In the genomic region with DNA sequence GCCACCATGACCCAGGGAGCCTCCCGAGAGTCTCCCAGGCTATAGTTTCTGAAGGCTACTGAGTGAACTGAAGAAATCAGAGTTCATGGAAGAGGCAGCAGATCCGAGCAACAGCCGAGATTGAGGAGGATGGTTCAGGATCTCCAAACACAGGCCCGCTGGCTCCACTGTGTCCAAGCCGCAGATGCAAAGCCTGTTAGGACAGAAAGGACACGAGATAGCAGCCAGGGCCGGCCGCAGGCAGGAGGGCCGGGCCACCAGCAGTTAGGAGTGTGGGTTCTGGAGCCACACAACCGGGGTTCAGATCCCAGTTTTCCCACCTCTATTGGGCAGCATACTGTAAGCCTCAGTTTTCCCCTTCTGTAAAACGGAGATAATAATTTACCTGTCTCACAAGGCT, we compare ENCODE assay signal across 10 cellular contexts. TPM values are rescaled to one million over a fixed set of nuclear protein-coding genes. Genes with fewer than 3 reads are reported as not detected.
DNase-seq lines count a peak whose midpoint lies in the region; ATAC-seq and TF ChIP-seq lines count a peak whose summit lies in the region.
"Had no signal": no experiment of that assay in that cellular context is flagged by ENCODE, and none has a peak within 500 bp of the region (broad histone marks: within the 10 kb centered on the region; RNA-seq: fewer than 3 reads in every experiment).

No MANE protein-coding gene starts in this region.

- WGBS in esophagus squamous epithelium, 2 donors, result 65 to 86% methylated on average over 7 to 11 of the region's 11 CpGs

- ATAC-seq in sciatic nerve, result peak; percentile 6

- H3K4me3 ChIP-seq in BLaER1 treated with 17β-estradiol and CSF1 and Interleukin-3, amounts not matched to agents 10 nM and 100 nM, result peak overlapping the region in 5 of 10 experiments; percentile 2 to 35 (median 14); a peak in 1 of 20 replicates
- H3K4me3 ChIP-seq in Peyer's patch, result no peak overlapping the region
- H3K4me3 ChIP-seq in esophagus squamous epithelium, result no peak overlapping the region

- peaks cover 96 to 100% (median 100%) of the 10 kb centered on the region in 10 experiments for H3K4me1 ChIP-seq in BLaER1 treated with 17β-estradiol and CSF1 and Interleukin-3, amounts not matched to agents 10 nM and 100 nM
- peaks cover 23 to 78% (median 41%) of the 10 kb centered on the region in 4 donors for H3K4me1 ChIP-seq in Peyer's patch
- H3K4me1 ChIP-seq in esophagus squamous epithelium, result peaks cover 15 to 81% (median 67%) of the 10 kb centered on the region in 3 donors

- H3K4me2 ChIP-seq in BLaER1 treated with 17β-estradiol and CSF1 and Interleukin-3, amounts not matched to agents 10 nM and 100 nM, result peak overlapping the region; percentile 80 to 98 (median 94)

- H3K27me3 ChIP-seq in BLaER1 treated with 17β-estradiol and CSF1 and Interleukin-3, amounts not matched to agents 10 nM and 100 nM, result no peaks in the 10 kb centered on the region
- H3K27me3 ChIP-seq in Peyer's patch (no peaks in the 10 kb centered on the region), esophagus squamous epithelium (no peaks in the 10 kb centered on the region)

- intact Hi-C loops in esophagus squamous epithelium (cut with DNase I) (no loop called here), sciatic nerve (cut with DNase I) (no loop called here)

- TF ChIP-seq POLR2A in Peyer's patch (IDR thresholded peaks at IDR 0.05) (no peak), esophagus squamous epithelium (IDR thresholded peaks at IDR 0.05) (no peak)

- no peaks in the 10 kb centered on the region for H3K9me3 ChIP-seq in BLaER1 treated with 17β-estradiol and CSF1 and Interleukin-3, amounts not matched to agents 10 nM and 100 nM (replicated peaks in 1 of 11)
- no peaks in the 10 kb centered on the region for H3K9me3 ChIP-seq in Peyer's patch
- no peaks in the 10 kb centered on the region for H3K9me3 ChIP-seq in esophagus squamous epithelium

- peaks cover 7 to 100% (median 99%) of the 10 kb centered on the region in 11 experiments; a peak in 21 of 22 replicates for H4K20me1 ChIP-seq in BLaER1 treated with 17β-estradiol and CSF1 and Interleukin-3, amounts not matched to agents 10 nM and 100 nM

- H3K27ac ChIP-seq in BLaER1 treated with 17β-estradiol and CSF1 and Interleukin-3, amounts not matched to agents 10 nM and 100 nM, result peak overlapping the region; percentile 66 to 82 (median 76)
- peak overlapping the region; percentile 73 to 91 (median 83) for H3K27ac ChIP-seq in Peyer's patch
- H3K27ac ChIP-seq in esophagus squamous epithelium, result peak overlapping the region; percentile 68 to 93 (median 80)

- peaks cover 0 to 10% (median 6%) of the 10 kb centered on the region in 11 experiments; a peak in 6 of 22 replicates for H3K36me3 ChIP-seq in BLaER1 treated with 17β-estradiol and CSF1 and Interleukin-3, amounts not matched to agents 10 nM and 100 nM
- no peaks in the 10 kb centered on the region for H3K36me3 ChIP-seq in Peyer's patch
- no peaks in the 10 kb centered on the region for H3K36me3 ChIP-seq in esophagus squamous epithelium

- no peak for DNase-seq in Peyer's patch
- no peak for DNase-seq in esophagus squamous epithelium (lab: John Stamatoyannopoulos, UW)
- DNase-seq in sciatic nerve (ENCODE audit: low spot score), result no peak
- DNase-seq in GM10266 (ENCODE audit: extremely low spot score), result no peak
- no peak for DNase-seq in T1000 (lab: John Stamatoyannopoulos, UW)
- no peak for DNase-seq in NCI-H82 (lab: John Stamatoyannopoulos, UW)
- no peak for DNase-seq in hepatic stellate cell (ENCODE audit: low spot score)
- DNase-seq: cortex of kidney, DMS153 had no signal

- TF ChIP-seq CTCF in Peyer's patch (IDR thresholded peaks at IDR 0.05) (no peak), esophagus squamous epithelium (IDR thresholded peaks at IDR 0.05) (no peak), GM10266 (IDR thresholded peaks at IDR 0.05; ENCODE audit: control insufficient read depth, insufficient read depth, low read depth, missing control alignments) (no peak)

- H3K9ac ChIP-seq in BLaER1 treated with 17β-estradiol and CSF1 and Interleukin-3, amounts not matched to agents 10 nM and 100 nM, result peak overlapping the region; percentile 45 to 70 (median 63); a peak in 19 of 22 replicates

RNA-seq across cellular contexts. Expression of gene NEK6, which starts 27.7 kb away (rescaled TPM):
- total RNA-seq in Peyer's patch, result 10 to 100 TPM; 38.4 to 77.6 (median 46.9) TPM
- total RNA-seq in esophagus squamous epithelium, result 10 to 100 TPM in 2 of 4 donors, 1 to 10 TPM in 2; 2.0 to 15.3 (median 7.3) TPM
- total RNA-seq in sciatic nerve, result 103 TPM
